In genomic region chr1:45339694-45340558, GRCh38 we compare ENCODE assay signal across 8 cellular contexts. TPM values are rescaled to one million over a fixed set of nuclear protein-coding genes. Genes with fewer than 3 reads are reported as not detected.
DNase-seq lines count a peak whose midpoint lies in the region; ATAC-seq and TF ChIP-seq lines count a peak whose summit lies in the region.

Gene MUTYH (minus strand): TSS chr1:45340440. CDS start chr1:45334505, 5,935 bp downstream.
Gene TOE1 (plus strand): TSS chr1:45340170. CDS start chr1:45340253, 83 bp downstream.

- H4K20me1 ChIP-seq in H9 (ENCODE audit: control insufficient read depth, insufficient read depth, insufficient read length) = no peaks in the 10 kb centered on the region

- no peak within 1 kb of the TSS for H2BK120ac ChIP-seq in H9 (ENCODE audit: low read depth, low read length, poor library complexity, severe bottlenecking)

- no peaks in the 10 kb centered on the region for H3K23me2 ChIP-seq in H9 (ENCODE audit: insufficient read length, low read depth, low read length, poor library complexity, severe bottlenecking)

- DNase-seq in H9 = peak; percentile 98
- peak; percentile 97 for DNase-seq in MG63
- DNase-seq in SHP77 (lab: John Stamatoyannopoulos, UW) = peak; percentile 89 to 97
- peak; percentile 88 for DNase-seq in activated effector memory CD4-positive, alpha-beta T cell treated with Interleukin-2 at 50 U/mL for 16 hours
- DNase-seq in fibroblast of pulmonary artery (ENCODE audit: low read depth) = peak; percentile 91
- DNase-seq in natural killer cell = peak; percentile 81
- DNase-seq in stimulated activated naive CD4-positive, alpha-beta T cell (lab: John Stamatoyannopoulos, UW) = peak; percentile 79 to 96 (median 86)

- H3K4me1 Mint-ChIP-seq in H9 = peaks cover 21 to 36% of the 10 kb centered on the region in 2 experiments
- peaks cover 48 to 49% of the 10 kb centered on the region in 2 donors for H3K4me1 Mint-ChIP-seq in natural killer cell

- H3K18ac ChIP-seq in H9 (ENCODE audit: insufficient read length, low read depth, low read length) = peak within 1 kb of the TSS; percentile 90

- TF ChIP-seq CTCF in H9 (conservative IDR thresholded peaks at IDR 0.05) (no peak), fibroblast of pulmonary artery (IDR thresholded peaks at IDR 0.05; ENCODE audit: low read length, missing control alignments) (no peak), natural killer cell (IDR thresholded peaks at IDR 0.05) (no peak)

- H3K4me3 Mint-ChIP-seq in H9 (peak within 1 kb of the TSS; percentile 99 to 100), natural killer cell (peak within 1 kb of the TSS; percentile 99)

- H2AFZ ChIP-seq in H9 (ENCODE audit: low read length) = no peak within 1 kb of the TSS

- ATAC-seq in natural killer cell = peak; percentile 82 to 92 (median 85)

- H3K27ac Mint-ChIP-seq in H9 = peak within 1 kb of the TSS; percentile 99 to 100 (median 100)
- H3K27ac Mint-ChIP-seq in natural killer cell = peak within 1 kb of the TSS; percentile 94 to 96

- H2BK20ac ChIP-seq in H9 (ENCODE audit: low read depth, low read length, poor library complexity, severe bottlenecking) = no peak within 1 kb of the TSS

- H3K4me1 ChIP-seq in ES-I3 (ENCODE audit: insufficient read depth, low read length) (peaks cover 4% of the 10 kb centered on the region), H9 (ENCODE audit: insufficient read depth, low read length) (peaks cover 5% of the 10 kb centered on the region; the same call in 1 of the 2 replicates)

- H3K79me2 ChIP-seq in H9 (ENCODE audit: insufficient read depth, low read length) = peaks cover 8% of the 10 kb centered on the region; the same call in 1 of the 2 replicates

- H2BK15ac ChIP-seq in H9 (ENCODE audit: low read depth, low read length) = no peak within 1 kb of the TSS

- H3K36me3 ChIP-seq in ES-I3 (ENCODE audit: insufficient read depth, low read length) = peaks cover 9% of the 10 kb centered on the region
- H3K36me3 ChIP-seq in MG63 = peaks cover 40% of the 10 kb centered on the region

- peak within 1 kb of the TSS; percentile 24 for H2BK5ac ChIP-seq in H9 (ENCODE audit: insufficient read length, low read length)

- H3T11ph ChIP-seq in H9 (ENCODE audit: low read length) = no peak within 1 kb of the TSS

- no peak within 1 kb of the TSS; the same call in 1 of the 2 replicates for H3K4ac ChIP-seq in H9 (ENCODE audit: low read depth, low read length)

- intact Hi-C loops in natural killer cell (cut with micrococcal nuclease) = loop anchor here (2.0 to 5.0 kb wide), 4 partner anchors 35 to 347 kb away; partner anchors contain the start of genes GPBP1L1, NASP and TESK2

- WGBS in H9 (ENCODE audit: extremely low coverage, insufficient read length, low lambda C conversion rate) = no CpG with 5 or more reads among the region's 74 CpGs

- H3K4me3 ChIP-seq in MG63 (peak within 1 kb of the TSS; percentile 92), fibroblast of pulmonary artery (replicated peaks; ENCODE audit: low read depth, low read length) (peak within 1 kb of the TSS; percentile 68)

- H3K27ac ChIP-seq in H9 (ENCODE audit: insufficient read length, low read depth, low read length) = peak within 1 kb of the TSS; percentile 68

- H2BK12ac ChIP-seq in H9 (ENCODE audit: insufficient read length, low read depth, low read length) = no peak within 1 kb of the TSS

- H3K9me3 ChIP-seq in ES-I3 (ENCODE audit: control insufficient read depth, insufficient read depth, low read length) (no peaks in the 10 kb centered on the region), H9 (ENCODE audit: control insufficient read depth, low read depth, low read length) (no peaks in the 10 kb centered on the region), MG63 (no peaks in the 10 kb centered on the region)

- no peak within 1 kb of the TSS for H4K8ac ChIP-seq in H9 (replicated peaks; ENCODE audit: insufficient read length, low read depth, low read length)

- H3K56ac ChIP-seq in H9 (ENCODE audit: insufficient read length, low read depth, low read length) = peak within 1 kb of the TSS; percentile 28

- no peaks in the 10 kb centered on the region for H3K79me1 ChIP-seq in H9 (ENCODE audit: insufficient read depth, low read depth, low read length, poor library complexity, severe bottlenecking)

- H3K27me3 ChIP-seq in H9 (ENCODE audit: insufficient read depth, low read length) (no peaks in the 10 kb centered on the region), MG63 (no peaks in the 10 kb centered on the region)

- H3K36me3 Mint-ChIP-seq in H9 (ENCODE audit: insufficient read depth in 1 of 3, low read depth in 3 of 3) (peaks cover 26 to 49% (median 44%) of the 10 kb centered on the region in 3 experiments), natural killer cell (no peaks in the 10 kb centered on the region)

- H3K9me3 Mint-ChIP-seq in H9 (0 out of 5 replicates have a peak, but pooled peaks cover 0 to 4% of the 10 kb centered on the region in 2 experiments), natural killer cell (no peaks in the 10 kb centered on the region)

- H3K23ac ChIP-seq in H9 (ENCODE audit: insufficient read length, low read depth, low read length) = no peak within 1 kb of the TSS

- peak within 1 kb of the TSS; percentile 81 for H3K4me2 ChIP-seq in H9 (ENCODE audit: insufficient read depth, insufficient read length, low read length)

- H4K91ac ChIP-seq in H9 (ENCODE audit: insufficient read length, low read depth, low read length) = no peak within 1 kb of the TSS

- no peak within 1 kb of the TSS for H2AK5ac ChIP-seq in H9 (ENCODE audit: insufficient read length, low read length)

- no peak within 1 kb of the TSS for H4K5ac ChIP-seq in H9 (ENCODE audit: insufficient read length, low read depth, low read length)

- peak within 1 kb of the TSS; percentile 81 for H3K9ac ChIP-seq in ES-I3 (ENCODE audit: low read depth, low read length)
- H3K9ac ChIP-seq in H9 (ENCODE audit: extremely low read depth, insufficient read length, low read length) = peak within 1 kb of the TSS; percentile 98

- peak within 1 kb of the TSS; percentile 86 for H3K14ac ChIP-seq in H9 (ENCODE audit: insufficient read depth, low read length)

- no peaks in the 10 kb centered on the region for H3K27me3 Mint-ChIP-seq in H9 (ENCODE audit: low read depth)
- H3K27me3 Mint-ChIP-seq in natural killer cell (ENCODE audit: low read depth in 2 of 2) = no peaks in the 10 kb centered on the region

RNA-seq across cellular contexts. Expression of gene MUTYH, which starts in this region (rescaled TPM):
- 52.6 and 61.1 TPM in 2 replicates for total RNA-seq in H9 (2021)
- 8.1 and 11.6 TPM in 2 replicates for total RNA-seq in MG63 (2014; rRNA removed; shearing (Covaris generic); ENCODE audit: low replicate concordance)
- total RNA-seq in natural killer cell = 10 to 100 TPM; 44.0 to 55.6 (median 51.5) TPM

RNA-seq across cellular contexts. Expression of gene TOE1, which starts in this region (rescaled TPM):
- total RNA-seq in H9 (2021) (31.2 and 33.5 TPM in 2 replicates), natural killer cell (10 to 100 TPM; 23.2 to 36.8 (median 28.2) TPM)
- total RNA-seq in MG63 (2014; rRNA removed; shearing (Covaris generic); ENCODE audit: low replicate concordance) = 6.6 and 21.9 TPM in 2 replicates

Comparison
In these comparisons a context has a peak if more than half of its experiments do, and no peak if none do; other contexts are left out.
1. Peak in every context shown above with its lines: DNase-seq, ATAC-seq, H3K4me3 ChIP-seq and H3K27ac ChIP-seq.